Comparison of ENCODE assay signal across 8 cellular contexts in genomic region chr10:21517983-21518628, GRCh38. TPM values are rescaled to one million over a fixed set of nuclear protein-coding genes. Genes with fewer than 3 reads are reported as not detected.
DNase-seq lines count a peak whose midpoint lies in the region; ATAC-seq and TF ChIP-seq lines count a peak whose summit lies in the region.

No MANE protein-coding gene starts in this region.

- CTCF ChIA-PET in activated B cell treated with CpG ODN at 0.5 μM for 24 hours (lab: Charles Lee), result interaction anchor here (0.6 to 1.1 kb wide), 4 partner anchors 22 to 1471 kb away, joined by 3 to 7 read pairs (median 4); no protein-coding TSS in a partner anchor

- ATAC-seq in activated B cell treated with CpG ODN at 0.5 μM for 24 hours (ENCODE audit: low read depth) (no peak), heart left ventricle (peak; percentile 8 to 44 (median 34)), gastrocnemius medialis (no peak), GM21528 (IDR thresholded peaks at IDR 0.05; ENCODE audit: low FRiP score, unreplicated experiment) (no peak)

- H3K27me3 Mint-ChIP-seq in activated B cell treated with CpG ODN at 0.5 μM for 24 hours, result peaks cover 64% of the 10 kb centered on the region

- intact Hi-C loops in activated B cell treated with CpG ODN at 0.5 μM for 24 hours (cut with micrococcal nuclease), result loop anchor here (1.0 to 5.0 kb wide), 5 partner anchors 7 to 1681 kb away; partner anchors contain the start of genes MLLT10 and SKIDA1
- intact Hi-C loops in heart left ventricle (cut with DNase I), result loop anchor here in 3 of 10 donors (2.0 to 10.0 kb wide), 4 partner anchors 15 to 214 kb away; no protein-coding TSS in a partner anchor
- intact Hi-C loops in gastrocnemius medialis (cut with DNase I; ENCODE audit: low total_unique reads), result loop anchor here (2.0 kb wide), 2 partner anchors 15 to 21 kb away; no protein-coding TSS in a partner anchor

- peak overlapping the region; percentile 52 to 80 (median 70) for H3K4me3 ChIP-seq in heart left ventricle
- H3K4me3 ChIP-seq in gastrocnemius medialis, result peak overlapping the region; percentile 61 to 72 (median 64)

- in situ Hi-C loops in gastrocnemius medialis (cut with MboI; ENCODE audit: low sequenced_read_pairs in 4 of 4), result loop anchor here in 1 of 4 donors (25.0 kb wide), 1 partner anchor 794 kb away; the partner anchor contains the start of genes BMI1 and COMMD3

- H3K27me3 ChIP-seq in heart left ventricle, result peaks cover 0 to 57% (median 0%) of the 10 kb centered on the region in 9 donors
- peaks cover 0 to 3% (median 0%) of the 10 kb centered on the region in 3 donors for H3K27me3 ChIP-seq in gastrocnemius medialis

- H3K27ac ChIP-seq in heart left ventricle, result peak overlapping the region; percentile 59 to 90 (median 84)
- peak overlapping the region; percentile 68 to 98 (median 81) for H3K27ac ChIP-seq in gastrocnemius medialis

- H3K9me3 Mint-ChIP-seq in activated B cell treated with CpG ODN at 0.5 μM for 24 hours, result no peaks in the 10 kb centered on the region

- no peaks in the 10 kb centered on the region for H3K36me3 Mint-ChIP-seq in activated B cell treated with CpG ODN at 0.5 μM for 24 hours (ENCODE audit: low read depth)

- no peak for TF ChIP-seq POLR2A in heart left ventricle (IDR thresholded peaks at IDR 0.05)
- no peak for TF ChIP-seq POLR2A in gastrocnemius medialis (IDR thresholded peaks at IDR 0.05)

- 13 to 34% (median 23%) methylated on average over 17 of the region's 17 CpGs for WGBS in heart left ventricle, 4 donors

- H3K4me1 ChIP-seq in heart left ventricle (peaks cover 0 to 48% (median 15%) of the 10 kb centered on the region in 12 donors), gastrocnemius medialis (peaks cover 43 to 44% of the 10 kb centered on the region in 2 donors)

- peak overlapping the region; percentile 82 for H3K4me3 Mint-ChIP-seq in activated B cell treated with CpG ODN at 0.5 μM for 24 hours

- POLR2A ChIA-PET in activated B cell treated with CpG ODN at 0.5 μM for 24 hours (lab: Charles Lee), result interaction anchor here (0.8 to 1.4 kb wide), 4 partner anchors 9 to 735 kb away, joined by 3 to 5 read pairs (median 4); partner anchors contain the start of gene MLLT10

- no peaks in the 10 kb centered on the region for H3K36me3 ChIP-seq in heart left ventricle
- no peaks in the 10 kb centered on the region for H3K36me3 ChIP-seq in gastrocnemius medialis

- no peaks in the 10 kb centered on the region for H3K9me3 ChIP-seq in heart left ventricle
- H3K9me3 ChIP-seq in gastrocnemius medialis, result no peaks in the 10 kb centered on the region

- TF ChIP-seq CTCF in activated B cell treated with CpG ODN at 0.5 μM for 24 hours (IDR thresholded peaks at IDR 0.05) (no peak), heart left ventricle (IDR thresholded peaks at IDR 0.05) (no peak), gastrocnemius medialis (IDR thresholded peaks at IDR 0.05 in 4 of 5, conservative IDR thresholded peaks at IDR 0.05 in 1 of 5) (no peak)

- DNase-seq in DMS79 (lab: John Stamatoyannopoulos, UW), result peak; percentile 51
- peak; percentile 80 for DNase-seq in NCI-H1436 (lab: John Stamatoyannopoulos, UW)
- DNase-seq in activated B cell treated with CpG ODN at 0.5 μM for 24 hours, result no peak
- no peak for DNase-seq in heart left ventricle
- DNase-seq in gastrocnemius medialis, result no peak
- DNase-seq in NCI-H345 treated with DMSO at 0.1 percent for 48 hours (lab: John Stamatoyannopoulos, UW; ENCODE audit: unreplicated experiment), result no peak
- DNase-seq in foreskin melanocyte, result no peak

- H3K27ac Mint-ChIP-seq in activated B cell treated with CpG ODN at 0.5 μM for 24 hours, result peak overlapping the region; percentile 32

- peaks cover 38% of the 10 kb centered on the region for H3K4me1 Mint-ChIP-seq in activated B cell treated with CpG ODN at 0.5 μM for 24 hours

RNA-seq across cellular contexts. Expression of gene SKIDA1, which starts 7.4 kb away (rescaled TPM):
- 0.60 TPM in 1 of 2 replicates, not detected in the other for total RNA-seq in activated B cell treated with CpG ODN at 0.5 μM for 24 hours
- 1 to 10 TPM; 2.3 to 5.4 (median 3.6) TPM for total RNA-seq in heart left ventricle
- polyA plus RNA-seq in heart left ventricle, result under 1 TPM; 0.61 to 0.75 TPM
- total RNA-seq in gastrocnemius medialis, result under 1 TPM in 1 of 4 donors, not detected in 3; 0.09 TPM

RNA-seq across cellular contexts. Expression of gene MLLT10, which starts 15.9 kb away (rescaled TPM):
- 40.6 and 48.7 TPM in 2 replicates for total RNA-seq in activated B cell treated with CpG ODN at 0.5 μM for 24 hours
- 10 to 100 TPM; 17.1 to 30.7 (median 25.2) TPM for total RNA-seq in heart left ventricle
- 10 to 100 TPM; 16.0 to 30.3 TPM for polyA plus RNA-seq in heart left ventricle
- 10 to 100 TPM; 13.6 to 26.6 (median 21.6) TPM for total RNA-seq in gastrocnemius medialis

Comparison
In these comparisons a context has a peak if more than half of its experiments do, and no peak if none do; other contexts are left out.
1. DNase-seq: peak in DMS79 (single experiment) and NCI-H1436 (single experiment); none in activated B cell treated with CpG ODN at 0.5 μM for 24 hours (single experiment), heart left ventricle (0 of 5), gastrocnemius medialis (0 of 2), NCI-H345 treated with DMSO at 0.1 percent for 48 hours (single experiment) and foreskin melanocyte (single experiment).
2. ATAC-seq: peak in heart left ventricle (4 of 4); none in activated B cell treated with CpG ODN at 0.5 μM for 24 hours (single experiment), gastrocnemius medialis (0 of 2) and GM21528 (single experiment).